Comparison of ENCODE assay signal across 19 cellular contexts in genomic region chr5:141504216-141504615, GRCh38. TPM values are rescaled to one million over a fixed set of nuclear protein-coding genes. Genes with fewer than 3 reads are reported as not detected.
A peak's percentile ranks its signal among the peaks of the same experiment; 100 is the strongest.
DNase-seq lines count a peak whose midpoint lies in the region; ATAC-seq, FAIRE-seq and TF ChIP-seq lines count a peak whose summit lies in the region.
"Had no signal": no experiment of that assay in that cellular context is flagged by ENCODE, and none has a peak within 500 bp of the region (broad histone marks: within the 10 kb centered on the region; RNA-seq: fewer than 3 reads in every experiment).

No MANE protein-coding gene starts in this region.

- peak overlapping the region; percentile 36; the same call in 1 of the 2 replicates for H3K9ac ChIP-seq in Karpas-422 (ENCODE audit: low read length)
- H3K9ac ChIP-seq: KMS-11 had no signal

- H3K27me3 Mint-ChIP-seq in nephron (ENCODE audit: low read depth) (no peaks in the 10 kb centered on the region), HFFc6 (ENCODE audit: insufficient read depth) (peaks cover 5% of the 10 kb centered on the region)
- peaks cover 2% of the 10 kb centered on the region for H3K27me3 Mint-ChIP-seq in activated CD4-positive, alpha-beta T cell treated with anti-CD3 and anti-CD28 coated beads for 36 hours

- no peaks in the 10 kb centered on the region for H4K20me1 ChIP-seq in Karpas-422 (ENCODE audit: insufficient read depth, low read depth, low read length)

- H3K4me3 ChIP-seq in A673 (ENCODE audit: low read depth, low read length, poor library complexity, severe bottlenecking) (no peak overlapping the region), Karpas-422 (ENCODE audit: low read length) (no peak overlapping the region), ascending aorta (no peak overlapping the region)
- H3K4me3 ChIP-seq: MG63 had no signal

- no peak overlapping the region for H2AFZ ChIP-seq in Karpas-422 (ENCODE audit: low read length)

- H3K27ac Mint-ChIP-seq in nephron (peak overlapping the region; percentile 33 to 99 (median 82)), HFFc6 (no peak overlapping the region)
- H3K27ac Mint-ChIP-seq in activated CD4-positive, alpha-beta T cell treated with anti-CD3 and anti-CD28 coated beads for 36 hours = no peak overlapping the region

- peak overlapping the region; percentile 23 for H3K27ac ChIP-seq in A673 (ENCODE audit: low read depth, low read length, poor library complexity, severe bottlenecking)
- peak overlapping the region; percentile 100 for H3K27ac ChIP-seq in Karpas-422 (ENCODE audit: low read length)
- H3K27ac ChIP-seq in ascending aorta = peak overlapping the region; percentile 45 to 50
- H3K27ac ChIP-seq: KMS-11 had no signal

- H3K4me1 ChIP-seq in A673 (ENCODE audit: insufficient read depth, low read length, poor library complexity, severe bottlenecking) (peaks cover 27% of the 10 kb centered on the region), Karpas-422 (ENCODE audit: low read length) (peaks cover 62% of the 10 kb centered on the region), ascending aorta (peaks cover 20 to 28% of the 10 kb centered on the region in 2 donors)

- H3K27me3 ChIP-seq in A673 (replicated peaks; ENCODE audit: insufficient read depth, low read depth, low read length, poor library complexity) (no peaks in the 10 kb centered on the region), Karpas-422 (ENCODE audit: low read length) (no peaks in the 10 kb centered on the region), ascending aorta (no peaks in the 10 kb centered on the region)
- H3K27me3 ChIP-seq: MG63 had no signal

- H3K4me2 ChIP-seq in Karpas-422 (ENCODE audit: low read depth, low read length, poor library complexity, severe bottlenecking) = no peak overlapping the region
- H3K4me2 ChIP-seq: KMS-11 had no signal

- H3K36me3 ChIP-seq in A673 (ENCODE audit: insufficient read depth, low read length, poor library complexity, severe bottlenecking) = peaks cover 21% of the 10 kb centered on the region
- peaks cover 28% of the 10 kb centered on the region for H3K36me3 ChIP-seq in Karpas-422 (ENCODE audit: insufficient read depth, low read length)
- peaks cover 0 to 13% of the 10 kb centered on the region in 2 donors for H3K36me3 ChIP-seq in ascending aorta

- CTCF ChIA-PET in A673 (lab: Charles Lee) = no interaction called here
- CTCF ChIA-PET in activated CD4-positive, alpha-beta T cell treated with anti-CD3 and anti-CD28 coated beads for 36 hours (lab: Charles Lee) = interaction anchor here (1.0 kb wide), 1 partner anchor 107 kb away, joined by 4 read pairs; no protein-coding TSS in a partner anchor

- BruUV-seq in A673 (replicated peaks; lab: Mats Ljungman, UMichigan) = no TSS peak

- intact Hi-C loops in A673 (cut with micrococcal nuclease; ENCODE audit: unreplicated experiment) (no loop called here), ascending aorta (cut with DNase I) (no loop called here)
- intact Hi-C loops in activated CD4-positive, alpha-beta T cell treated with anti-CD3 and anti-CD28 coated beads for 36 hours (cut with DNase I, micrococcal nuclease) = no loop called here

- TF ChIP-seq CTCF in A673 (conservative IDR thresholded peaks at IDR 0.05; ENCODE audit: low read depth, low read length) (no peak), ascending aorta (IDR thresholded peaks at IDR 0.05) (no peak), nephron (IDR thresholded peaks at IDR 0.05; ENCODE audit: unreplicated experiment in 3 of 3) (no peak), HFFc6 (IDR thresholded peaks at IDR 0.05) (no peak)

- DNase-seq in A673 (ENCODE audit: low spot score) (no peak), Karpas-422 (no peak), ascending aorta (ENCODE audit: low spot score in 2 of 2) (no peak), midbrain (lab: John Stamatoyannopoulos, UW) (no peak), HFFc6 (no peak), GM19239 (ENCODE audit: insufficient read length, low spot score) (no peak)
- no peak for DNase-seq in activated CD4-positive, alpha-beta T cell treated with anti-CD3 and anti-CD28 coated beads for 36 hours
- DNase-seq: C1 segment of cervical spinal cord, DMS153, H9, MG63, NCI-H1092 treated with DMSO at 0.1 percent for 48 hours, NCI-H1930, NCI-H748 treated with DMSO at 0.1 percent for 48 hours, RPMI8226, SIG-M5 had no signal

- H3K9me3 Mint-ChIP-seq in nephron (no peaks in the 10 kb centered on the region), HFFc6 (no peaks in the 10 kb centered on the region)
- no peaks in the 10 kb centered on the region for H3K9me3 Mint-ChIP-seq in activated CD4-positive, alpha-beta T cell treated with anti-CD3 and anti-CD28 coated beads for 36 hours (ENCODE audit: low read depth)
- H3K9me3 Mint-ChIP-seq: H9 had no signal

- peaks cover 17% of the 10 kb centered on the region for H3K79me2 ChIP-seq in Karpas-422 (ENCODE audit: low read length)

- H3K4me1 Mint-ChIP-seq in nephron = peaks cover 66% of the 10 kb centered on the region
- peaks cover 4% of the 10 kb centered on the region for H3K4me1 Mint-ChIP-seq in activated CD4-positive, alpha-beta T cell treated with anti-CD3 and anti-CD28 coated beads for 36 hours
- peaks cover 27% of the 10 kb centered on the region for H3K4me1 Mint-ChIP-seq in HFFc6 (ENCODE audit: low read depth)

- H3K9me3 ChIP-seq in A673 (ENCODE audit: low read depth, low read length, poor library complexity, severe bottlenecking) (no peaks in the 10 kb centered on the region), Karpas-422 (ENCODE audit: low read length) (no peaks in the 10 kb centered on the region), ascending aorta (no peaks in the 10 kb centered on the region)
- H3K9me3 ChIP-seq: MG63 had no signal

- ATAC-seq in activated CD4-positive, alpha-beta T cell treated with anti-CD3 and anti-CD28 coated beads for 36 hours = no peak

- no peak overlapping the region for H3K4me3 Mint-ChIP-seq in nephron
- H3K4me3 Mint-ChIP-seq in activated CD4-positive, alpha-beta T cell treated with anti-CD3 and anti-CD28 coated beads for 36 hours = no peak overlapping the region
- H3K4me3 Mint-ChIP-seq in HFFc6 = no peak overlapping the region
- H3K4me3 Mint-ChIP-seq: H9 had no signal

- H3K9me2 ChIP-seq in Karpas-422 (replicated peaks; ENCODE audit: insufficient read depth, low read length) = no peaks in the 10 kb centered on the region

- POLR2A ChIA-PET in A673 (lab: Charles Lee; ENCODE audit: low non-redundant PET) = no interaction called here
- POLR2A ChIA-PET in activated CD4-positive, alpha-beta T cell treated with anti-CD3 and anti-CD28 coated beads for 36 hours (lab: Charles Lee) = no interaction called here

- H3K36me3 Mint-ChIP-seq in nephron (ENCODE audit: low read depth) = peaks cover 54% of the 10 kb centered on the region
- H3K36me3 Mint-ChIP-seq in activated CD4-positive, alpha-beta T cell treated with anti-CD3 and anti-CD28 coated beads for 36 hours (ENCODE audit: low read depth) = no peaks in the 10 kb centered on the region
- peaks cover 15% of the 10 kb centered on the region; the same call in 1 of the 2 replicates for H3K36me3 Mint-ChIP-seq in HFFc6 (ENCODE audit: low read depth)

- FAIRE-seq in GM19239 (lab: Jason Lieb, UNC) = no peak

RNA-seq across cellular contexts. Expression of gene PCDHGC5, which starts 15.3 kb away (rescaled TPM):
- total RNA-seq in A673 (2021) = 3.4 and 3.6 TPM in 2 replicates
- 5.1 and 5.8 TPM in 2 replicates for total RNA-seq in Karpas-422 (2014; rRNA removed; shearing (Covaris generic); ENCODE audit: low replicate concordance)
- total RNA-seq in ascending aorta = 0.11 TPM
- total RNA-seq in activated CD4-positive, alpha-beta T cell treated with anti-CD3 and anti-CD28 coated beads for 36 hours = not detected
- total RNA-seq in HFFc6 (2021; fragmentation: NEBNext Ultra II Directional; extraction: Animal tissue kit (Norgen Biotek cat#: 25700)) = 1 to 10 TPM; 2.3 to 5.7 (median 2.7) TPM

RNA-seq across cellular contexts. Expression of gene PCDHGC4, which starts 19.4 kb away (rescaled TPM):
- total RNA-seq in A673 (2021) = 3.6 and 3.8 TPM in 2 replicates
- total RNA-seq in Karpas-422 (2014; rRNA removed; shearing (Covaris generic); ENCODE audit: low replicate concordance) = 7.0 and 11.8 TPM in 2 replicates
- 59.3 TPM for total RNA-seq in ascending aorta
- not detected for total RNA-seq in activated CD4-positive, alpha-beta T cell treated with anti-CD3 and anti-CD28 coated beads for 36 hours
- total RNA-seq in HFFc6 (2021; fragmentation: NEBNext Ultra II Directional; extraction: Animal tissue kit (Norgen Biotek cat#: 25700)) = 1 to 10 TPM in 1 of 6 experiments, under 1 TPM in 5; 0.34 to 1.4 (median 0.62) TPM
- total RNA-seq: A172 had no signal

RNA-seq across cellular contexts. Expression of gene PCDHGC3, which starts 28.4 kb away (rescaled TPM):
- total RNA-seq in A673 (2021) = 103 and 112 TPM in 2 replicates
- total RNA-seq in Karpas-422 (2014; rRNA removed; shearing (Covaris generic); ENCODE audit: low replicate concordance) = 61.3 and 75.2 TPM in 2 replicates
- total RNA-seq in ascending aorta = 51.4 TPM
- under 1 TPM; 0.16 to 0.34 TPM for total RNA-seq in activated CD4-positive, alpha-beta T cell treated with anti-CD3 and anti-CD28 coated beads for 36 hours
- total RNA-seq in HFFc6 (2021; fragmentation: NEBNext Ultra II Directional; extraction: Animal tissue kit (Norgen Biotek cat#: 25700)) = 100 to 1,000 TPM; 126 to 150 (median 132) TPM

Comparison
In these comparisons a context has a peak if more than half of its experiments do, and no peak if none do; other contexts are left out.
1. H3K27ac ChIP-seq: peak in every context shown above with its lines; median percentile 100 in Karpas-422; 48 in ascending aorta; 23 in A673.
2. H3K27ac Mint-ChIP-seq: peak in nephron (3 of 3); none in activated CD4-positive, alpha-beta T cell treated with anti-CD3 and anti-CD28 coated beads for 36 hours (single experiment) and HFFc6 (single experiment).
3. RNA of gene PCDHGC3, which starts 28.4 kb away (total RNA-seq): 126 to 150 TPM in HFFc6, 103 to 112 TPM in A673, 61.3 to 75.2 TPM in Karpas-422 and 51.4 TPM in ascending aorta (single experiment); 0.16 to 0.34 TPM in activated CD4-positive, alpha-beta T cell treated with anti-CD3 and anti-CD28 coated beads for 36 hours; every median in the first group is over 10 times any median in the second.